ENCODE assay signal across 8 cellular contexts in the genomic region with DNA sequence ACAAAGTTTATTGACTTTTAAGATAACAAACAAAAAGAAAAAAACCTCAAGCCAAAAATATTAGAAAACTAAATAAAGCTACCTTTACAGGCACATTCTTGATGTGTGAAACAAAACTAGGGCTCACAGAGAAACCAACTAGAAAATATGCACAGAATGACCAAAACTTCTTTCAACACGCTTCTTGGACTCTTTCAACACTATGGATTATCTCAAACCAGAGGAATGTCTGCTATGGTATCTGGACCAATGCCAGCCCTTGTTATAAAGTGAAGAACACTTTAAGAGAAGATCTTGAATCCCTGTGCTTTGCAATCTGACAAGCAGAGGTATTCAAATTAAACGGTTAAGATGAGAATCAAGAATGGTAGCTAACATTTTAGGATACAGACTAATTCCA.
DNase-seq lines count a peak whose midpoint lies in the region; FAIRE-seq and TF ChIP-seq lines count a peak whose summit lies in the region.

No MANE protein-coding gene starts in this region.

- H3K9me3 Mint-ChIP-seq in neural crest cell: peaks cover 3% of the 10 kb centered on the region

- no peak overlapping the region for H3K27ac ChIP-seq in vagina
- H3K27ac ChIP-seq in caudate nucleus (ENCODE audit: low read depth, low read length): no peak overlapping the region

- no peaks in the 10 kb centered on the region for H3K27me3 ChIP-seq in MG63
- no peaks in the 10 kb centered on the region for H3K27me3 ChIP-seq in vagina

- intact Hi-C loops in vagina (cut with DNase I): no loop called here
- intact Hi-C loops in head of caudate nucleus (cut with DNase I): no loop called here

- H3K36me3 Mint-ChIP-seq in neural crest cell (ENCODE audit: low read depth): peaks cover 3% of the 10 kb centered on the region

- peaks cover 50% of the 10 kb centered on the region for H3K4me1 Mint-ChIP-seq in neural crest cell

- H3K9me3 ChIP-seq in MG63 (no peaks in the 10 kb centered on the region), vagina (no peaks in the 10 kb centered on the region)

- TF ChIP-seq POLR2A in vagina (IDR thresholded peaks at IDR 0.05): no peak

- no peaks in the 10 kb centered on the region for H3K27me3 Mint-ChIP-seq in neural crest cell (ENCODE audit: low read depth)

- peak overlapping the region; percentile 76 for H3K4me3 Mint-ChIP-seq in neural crest cell

- H3K4me1 ChIP-seq in vagina: no peaks in the 10 kb centered on the region

- no peaks in the 10 kb centered on the region for H3K36me3 ChIP-seq in MG63
- H3K36me3 ChIP-seq in vagina: no peaks in the 10 kb centered on the region

- TF ChIP-seq CTCF in neural crest cell (conservative IDR thresholded peaks at IDR 0.05) (no peak), vagina (IDR thresholded peaks at IDR 0.05) (no peak)

- FAIRE-seq in colon (lab: Jason Lieb, UNC): peak; percentile 51

- DNase-seq in Daoy (ENCODE audit: low read depth) (peak; percentile 79), MG63 (peak; percentile 38), neural crest cell (ENCODE audit: low read depth, low spot score) (no peak), vagina (ENCODE audit: extremely low spot score in 2 of 2) (no peak), head of caudate nucleus (no peak), caudate nucleus (lab: John Stamatoyannopoulos, UW) (no peak)
- no peak for DNase-seq in activated CD4-positive, alpha-beta T cell treated with anti-CD3 and anti-CD28 coated beads for 4 hours

- H3K27ac Mint-ChIP-seq in neural crest cell (ENCODE audit: unreplicated experiment): no peak overlapping the region

- H3K4me3 ChIP-seq in MG63 (no peak overlapping the region), vagina (no peak overlapping the region)

Comparison
In these comparisons a context has a peak if more than half of its experiments do, and no peak if none do; other contexts are left out.
1. DNase-seq: peak in Daoy (single experiment) and MG63 (single experiment); none in neural crest cell (single experiment), activated CD4-positive, alpha-beta T cell treated with anti-CD3 and anti-CD28 coated beads for 4 hours (0 of 2), vagina (0 of 2), head of caudate nucleus (0 of 42) and caudate nucleus (0 of 61).